11 cellular contexts compared by ENCODE assay signal in the genomic region with DNA sequence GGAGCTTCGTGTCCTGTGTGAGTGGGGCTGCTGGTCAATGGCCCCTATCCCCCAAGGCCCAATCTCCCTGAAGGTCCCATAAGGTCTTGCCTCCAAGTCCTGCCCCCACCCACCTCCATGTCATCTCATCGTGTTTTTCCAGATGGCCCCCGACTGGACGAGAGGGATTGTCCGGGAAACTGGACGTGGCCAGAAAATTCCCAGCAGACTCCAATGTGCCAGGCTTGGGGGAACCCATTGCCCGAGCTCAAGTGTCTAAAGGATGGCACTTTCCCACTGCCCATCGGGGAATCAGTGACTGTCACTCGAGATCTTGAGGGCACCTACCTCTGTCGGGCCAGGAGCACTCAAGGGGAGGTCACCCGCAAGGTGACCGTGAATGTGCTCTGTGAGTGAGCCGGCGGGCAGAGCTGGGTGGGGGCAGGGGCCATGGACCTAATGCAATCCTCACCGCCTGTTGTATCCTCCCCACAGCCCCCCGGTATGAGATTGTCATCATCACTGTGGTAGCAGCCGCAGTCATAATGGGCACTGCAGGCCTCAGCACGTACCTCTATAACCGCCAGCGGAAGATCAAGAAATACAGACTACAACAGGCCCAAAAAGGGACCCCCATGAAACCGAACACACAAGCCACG.
"Had no signal": no experiment of that assay in that cellular context is flagged by ENCODE, and none has a peak within 500 bp of the region (broad histone marks: within the 10 kb centered on the region; RNA-seq: fewer than 3 reads in every experiment).

No MANE protein-coding gene starts in this region.

- H3K9me3 ChIP-seq: thyroid gland had no signal

- H3K4me3 ChIP-seq: hepatocyte, skin epidermis, thyroid gland had no signal

- ATAC-seq: activated CD4-positive, CD25-positive, alpha-beta regulatory T cell treated with anti-CD3 and anti-CD28 coated beads, Interleukin-2, amount 50 U/mL, for 24 hours; activated CD8-positive, alpha-beta memory T cell treated with anti-CD3 and anti-CD28 coated beads, Interleukin-2, amount 10 ng/mL, durations not matched to agents 7 days and 5 days; left ventricle myocardium superior had no signal

- H3K4me2 ChIP-seq: hepatocyte had no signal

- H3K27ac ChIP-seq: hepatocyte, skin epidermis, thyroid gland had no signal

- H2AFZ ChIP-seq: hepatocyte had no signal

- DNase-seq: activated CD4-positive, alpha-beta T cell treated with anti-CD3 and anti-CD28 coated beads, Interleukin-2, amount 50 U/mL, for 48 hours; activated CD8-positive, alpha-beta memory T cell treated with anti-CD3 and anti-CD28 coated beads, Interleukin-2, amount 10 ng/mL, durations not matched to agents 7 days and 5 days; activated gamma-delta T cell; activated naive CD8-positive, alpha-beta T cell treated with anti-CD3 and anti-CD28 coated beads for 36 hours; activated T-cell treated with anti-CD3 and anti-CD28 coated beads, Interleukin-2, amount 50 U/mL, for 24 hours; cerebellar nuclear complex; left ventricle myocardium superior; thyroid gland had no signal
